21 cellular contexts compared by ENCODE assay signal in genomic region chr14:63766616-63767015, GRCh38.
"Had no signal": no experiment of that assay in that cellular context is flagged by ENCODE, and none has a peak within 500 bp of the region (broad histone marks: within the 10 kb centered on the region; RNA-seq: fewer than 3 reads in every experiment).

No MANE protein-coding gene starts in this region.

- H3K4me3 ChIP-seq: colonic mucosa, dorsolateral prefrontal cortex, left lung, sigmoid colon, smooth muscle cell, thoracic aorta had no signal

- H3K27ac Mint-ChIP-seq: activated CD4-positive, alpha-beta memory T cell treated with anti-CD3 and anti-CD28 coated beads, Interleukin-2, amount 10 ng/mL, durations not matched to agents 7 days and 5 days; activated CD4-positive, alpha-beta T cell treated with anti-CD3 and anti-CD28 coated beads, Interleukin-2, amount 10 ng/mL, durations not matched to agents 24 days and 14 days; activated naive CD4-positive, alpha-beta T cell treated with anti-CD3 and anti-CD28 coated beads, Interleukin-2, amount 10 ng/mL, durations not matched to agents 7 days and 5 days; effector memory CD8-positive, alpha-beta T cell; immature natural killer cell; natural killer cell; stimulated activated naive B cell treated with anti-CD40 and anti-IgM and Interleukin-4, amounts not matched to agents 10 μg/mL and 1 μg/mL and 100 μg/mL, for 72 hours; type B pancreatic cell had no signal

- H3K4me1 Mint-ChIP-seq: natural killer cell had no signal

- H3K79me2 ChIP-seq: parathyroid adenoma had no signal

- H3K27me3 Mint-ChIP-seq: activated CD4-positive, alpha-beta memory T cell treated with anti-CD3 and anti-CD28 coated beads, Interleukin-2, amount 10 ng/mL, durations not matched to agents 7 days and 5 days; activated CD4-positive, alpha-beta T cell treated with anti-CD3 and anti-CD28 coated beads, Interleukin-2, amount 10 ng/mL, durations not matched to agents 24 days and 14 days; activated naive CD4-positive, alpha-beta T cell treated with anti-CD3 and anti-CD28 coated beads, Interleukin-2, amount 10 ng/mL, durations not matched to agents 7 days and 5 days; effector memory CD8-positive, alpha-beta T cell; type B pancreatic cell had no signal

- H3K4me1 ChIP-seq: colonic mucosa, left lung, parathyroid adenoma, sigmoid colon had no signal

- H3K4me3 Mint-ChIP-seq: activated CD4-positive, alpha-beta memory T cell treated with anti-CD3 and anti-CD28 coated beads, Interleukin-2, amount 10 ng/mL, durations not matched to agents 7 days and 5 days; activated CD4-positive, alpha-beta T cell treated with anti-CD3 and anti-CD28 coated beads, Interleukin-2, amount 10 ng/mL, durations not matched to agents 24 days and 14 days; activated naive CD4-positive, alpha-beta T cell treated with anti-CD3 and anti-CD28 coated beads, Interleukin-2, amount 10 ng/mL, durations not matched to agents 7 days and 5 days; effector memory CD8-positive, alpha-beta T cell; immature natural killer cell; natural killer cell; stimulated activated naive B cell treated with anti-CD40 and anti-IgM and Interleukin-4, amounts not matched to agents 10 μg/mL and 1 μg/mL and 100 μg/mL, for 72 hours; type B pancreatic cell had no signal

- H3K9ac ChIP-seq: parathyroid adenoma had no signal

- ATAC-seq: effector memory CD8-positive, alpha-beta T cell; esophagus mucosa; left lung; natural killer cell; stimulated activated naive B cell treated with anti-CD40 and anti-IgM and Interleukin-4, amounts not matched to agents 10 μg/mL and 1 μg/mL and 100 μg/mL, for 72 hours had no signal

- H3K36me3 Mint-ChIP-seq: activated naive CD4-positive, alpha-beta T cell treated with anti-CD3 and anti-CD28 coated beads, Interleukin-2, amount 10 ng/mL, durations not matched to agents 7 days and 5 days; immature natural killer cell; natural killer cell; stimulated activated naive B cell treated with anti-CD40 and anti-IgM and Interleukin-4, amounts not matched to agents 10 μg/mL and 1 μg/mL and 100 μg/mL, for 72 hours; type B pancreatic cell had no signal

- H3K9me3 Mint-ChIP-seq: activated CD4-positive, alpha-beta memory T cell treated with anti-CD3 and anti-CD28 coated beads, Interleukin-2, amount 10 ng/mL, durations not matched to agents 7 days and 5 days; activated CD4-positive, alpha-beta T cell treated with anti-CD3 and anti-CD28 coated beads, Interleukin-2, amount 10 ng/mL, durations not matched to agents 24 days and 14 days; activated naive CD4-positive, alpha-beta T cell treated with anti-CD3 and anti-CD28 coated beads, Interleukin-2, amount 10 ng/mL, durations not matched to agents 7 days and 5 days; effector memory CD8-positive, alpha-beta T cell; natural killer cell; stimulated activated naive B cell treated with anti-CD40 and anti-IgM and Interleukin-4, amounts not matched to agents 10 μg/mL and 1 μg/mL and 100 μg/mL, for 72 hours; type B pancreatic cell had no signal

- H3K27ac ChIP-seq: colonic mucosa, dorsolateral prefrontal cortex, left lung, parathyroid adenoma, sigmoid colon, thoracic aorta had no signal

- H3K27me3 ChIP-seq: colonic mucosa, dorsolateral prefrontal cortex, left lung, sigmoid colon had no signal

- H3K36me3 ChIP-seq: colonic mucosa, left lung, sigmoid colon, thoracic aorta had no signal

- DNase-seq: activated CD4-positive, alpha-beta memory T cell treated with anti-CD3 and anti-CD28 coated beads, Interleukin-2, amount 10 ng/mL, durations not matched to agents 7 days and 5 days; activated CD4-positive, alpha-beta T cell treated with anti-CD3 and anti-CD28 coated beads, Interleukin-2, amount 10 ng/mL, durations not matched to agents 24 days and 14 days; activated effector memory CD4-positive, alpha-beta T cell treated with anti-CD3 and anti-CD28 coated beads, Interleukin-2, amount 50 U/mL, for 16 hours; activated naive CD4-positive, alpha-beta T cell treated with anti-CD3 and anti-CD28 coated beads, Interleukin-2, amount 10 ng/mL, durations not matched to agents 7 days and 5 days; amygdala; colonic mucosa; dorsolateral prefrontal cortex; effector memory CD8-positive, alpha-beta T cell; foreskin melanocyte; immature natural killer cell; left lung; natural killer cell; nucleus accumbens; sigmoid colon; stimulated activated CD4-positive, alpha-beta T cell treated with anti-CD3 and anti-CD28 coated beads, Interleukin-15, amount 100 ng/mL, for 24 hours; stimulated activated naive B cell treated with anti-CD40 and anti-IgM and Interleukin-4, amounts not matched to agents 10 μg/mL and 1 μg/mL and 100 μg/mL, for 72 hours had no signal

- H3K9me3 ChIP-seq: colonic mucosa, left lung, sigmoid colon, thoracic aorta had no signal

- H2AFZ ChIP-seq: parathyroid adenoma had no signal

- H3K4me2 ChIP-seq: smooth muscle cell had no signal
